23 cellular contexts compared by ENCODE assay signal in the genomic region with DNA sequence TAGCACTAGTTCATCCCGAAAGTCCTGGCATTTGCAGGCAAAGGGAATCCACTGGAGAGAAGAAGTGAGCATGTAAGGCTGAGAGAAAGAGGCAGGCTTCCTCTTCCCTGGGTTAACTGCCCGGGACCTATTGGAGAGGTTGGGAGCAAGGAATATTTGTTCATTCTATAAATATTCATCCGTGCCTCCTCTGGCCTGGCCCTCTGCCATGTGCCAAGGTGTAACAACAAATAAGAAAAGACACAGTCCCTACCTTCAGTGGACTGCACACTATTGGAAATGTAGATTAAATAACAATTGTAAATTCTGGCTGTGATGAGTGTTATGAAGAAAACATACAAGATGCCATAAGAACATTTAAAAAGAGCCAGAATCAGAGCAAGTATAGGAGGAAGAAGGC.
DNase-seq lines count a peak whose midpoint lies in the region; ATAC-seq, FAIRE-seq and TF ChIP-seq lines count a peak whose summit lies in the region.
"Had no signal": no experiment of that assay in that cellular context is flagged by ENCODE, and none has a peak within 500 bp of the region (broad histone marks: within the 10 kb centered on the region; RNA-seq: fewer than 3 reads in every experiment).

No MANE protein-coding gene starts in this region.

- no peak overlapping the region for H3K9ac ChIP-seq in BLaER1

- no peak for TF ChIP-seq RAD21 in A549 (conservative IDR thresholded peaks at IDR 0.05 in 1 of 2, IDR thresholded peaks at IDR 0.05 in 1 of 2)

- intact Hi-C loops in prostate gland (cut with DNase I): no loop called here

- FAIRE-seq in A549 (lab: Jason Lieb, UNC): no peak
- FAIRE-seq: A204.1, GM12891, GM18507 had no signal

- CTCF ChIA-PET in A549 (lab: Yijun Ruan, JAX): interaction anchor here (1.0 to 1.7 kb wide), 4 partner anchors 9 to 244 kb away, joined by 3 to 5 read pairs (median 4); no protein-coding TSS in a partner anchor

- ATAC-seq in A549 (no peak), GM18517 (IDR thresholded peaks at IDR 0.05; ENCODE audit: unreplicated experiment) (no peak)
- ATAC-seq: GM23338, HCT116 had no signal

- H3K4me3 ChIP-seq in A549 (no peak overlapping the region), BLaER1 (no peak overlapping the region), prostate gland (no peak overlapping the region)
- H3K4me3 ChIP-seq: GM23338 had no signal

- TF ChIP-seq CTCF in A549 (IDR thresholded peaks at IDR 0.05): no peak
- no peak for TF ChIP-seq CTCF in VCaP (conservative IDR thresholded peaks at IDR 0.05)
- TF ChIP-seq CTCF in prostate gland (IDR thresholded peaks at IDR 0.05): no peak

- WGBS in A549 (ENCODE audit: missing lambda C conversion rate): 10% methylated on average over 3 of the region's 3 CpGs
- WGBS in prostate gland: 47% methylated on average over 3 of the region's 3 CpGs

- H3K27me3 ChIP-seq in BLaER1: no peaks in the 10 kb centered on the region
- H3K27me3 ChIP-seq in prostate gland (replicated peaks; ENCODE audit: insufficient read depth): no peaks in the 10 kb centered on the region

- H3K27ac ChIP-seq in A549 (no peak overlapping the region), BLaER1 (no peak overlapping the region), VCaP (peak overlapping the region; percentile 74), prostate gland (no peak overlapping the region)
- H3K27ac ChIP-seq: HL-60 had no signal

- H3K9me3 ChIP-seq in A549: no peaks in the 10 kb centered on the region
- no peaks in the 10 kb centered on the region for H3K9me3 ChIP-seq in BLaER1
- no peaks in the 10 kb centered on the region for H3K9me3 ChIP-seq in prostate gland

- no peaks in the 10 kb centered on the region for H3K4me1 ChIP-seq in A549
- H3K4me1 ChIP-seq in BLaER1: peaks cover 13% of the 10 kb centered on the region
- no peaks in the 10 kb centered on the region for H3K4me1 ChIP-seq in prostate gland (replicated peaks)

- H3K4me2 ChIP-seq in A549 (no peak overlapping the region), BLaER1 (0 out of 2 replicates have a peak overlapping the region, but pooled peaks have one; percentile 13)
- H3K4me2 ChIP-seq: GM23338 had no signal

- H3K36me3 ChIP-seq in BLaER1: no peaks in the 10 kb centered on the region
- no peaks in the 10 kb centered on the region for H3K36me3 ChIP-seq in prostate gland

- DNase-seq in A549 (ENCODE audit: low read depth in 1 of 2, low spot score in 1 of 2) (no peak), prostate gland (ENCODE audit: low spot score) (peak; percentile 39), GDM1 (lab: John Stamatoyannopoulos, UW) (no peak)
- no peak for DNase-seq in activated CD8-positive, alpha-beta memory T cell treated with anti-CD3 and anti-CD28 coated beads, Interleukin-2, amount 50 U/mL, for 48 hours
- DNase-seq: AML-193; CD4-positive, CD25-positive, alpha-beta regulatory T cell; CD8-positive, alpha-beta memory T cell; COR-L47; DMS 273 treated with DMSO at 0.1 percent for 48 hours; DMS53; DND-41; EL; H7; HFFc6 had no signal

- H4K20me1 ChIP-seq in BLaER1: no peaks in the 10 kb centered on the region

- TF ChIP-seq EP300 in A549 (IDR thresholded peaks at IDR 0.05): no peak

- POLR2A ChIA-PET in A549 (lab: Yijun Ruan, JAX): no interaction called here

- no peak for TF ChIP-seq POLR2A in A549 (IDR thresholded peaks at IDR 0.05; ENCODE audit: low read length)
- TF ChIP-seq POLR2A in prostate gland (IDR thresholded peaks at IDR 0.05): no peak

TF ChIP-seq in A549, 52 proteins besides CTCF, POLR2A, EP300 and RAD21:
- TF ChIP-seq NPAS2 (CRISPR knock-in tag; IDR thresholded peaks at IDR 0.05; ENCODE audit: borderline replicate concordance) (no peak), NFE2L2 (conservative IDR thresholded peaks at IDR 0.05; ENCODE audit: low read length) (no peak), CHD2 (IDR thresholded peaks at IDR 0.05; ENCODE audit: low read length, partially characterized antibody) (no peak), CBX8 (IDR thresholded peaks at IDR 0.05) (0 out of 2 replicates have a peak, but pooled peaks have one; percentile 5)
